Comparison of ENCODE assay signal across 12 cellular contexts in the genomic region with DNA sequence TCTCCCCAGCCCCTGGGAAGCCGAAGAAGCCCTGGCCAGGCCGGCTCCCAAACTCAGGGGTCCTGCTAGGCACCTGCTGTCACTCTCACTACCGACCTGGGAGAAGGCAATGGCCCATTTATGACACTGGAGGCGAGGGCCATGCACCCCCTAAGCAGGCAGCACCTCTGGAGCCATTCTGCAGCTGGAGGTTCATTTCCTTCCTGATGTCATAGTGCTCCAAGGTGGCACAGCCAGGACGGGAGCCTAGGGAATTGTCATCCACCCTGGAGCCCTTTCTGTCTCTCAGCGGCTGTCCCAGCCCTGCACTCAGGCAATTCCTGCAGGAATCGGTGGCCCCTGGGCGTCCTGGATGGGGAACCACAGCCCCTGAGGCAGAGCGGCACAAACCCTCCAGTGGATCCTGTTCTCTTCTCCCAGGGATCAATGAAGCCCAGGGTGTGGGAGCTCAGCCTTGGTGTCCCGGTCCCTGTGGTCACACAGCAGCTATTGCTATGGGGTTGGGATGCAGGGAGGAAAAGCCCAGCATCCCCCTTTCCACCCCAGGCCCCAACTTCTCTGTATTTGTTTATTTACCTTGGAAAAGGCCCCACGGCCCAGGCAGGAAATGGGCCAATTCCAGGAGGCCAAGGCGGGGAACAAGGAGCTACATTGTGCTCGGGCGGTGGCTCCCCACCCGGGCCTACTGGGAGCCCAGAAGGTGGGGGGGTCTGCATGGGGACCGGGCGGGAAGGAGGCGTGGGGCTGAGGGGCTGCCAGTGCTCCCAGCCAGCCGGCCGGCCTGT. TPM values are rescaled to one million over a fixed set of nuclear protein-coding genes. Genes with fewer than 3 reads are reported as not detected.
DNase-seq lines count a peak whose midpoint lies in the region; ATAC-seq, FAIRE-seq and TF ChIP-seq lines count a peak whose summit lies in the region.
"Not testable (repeated sequence)": the region's sequence is repeated elsewhere in the genome, so short reads cannot be mapped to it uniquely, and the experiment has no call there.
"Had no signal": no experiment of that assay in that cellular context is flagged by ENCODE, and none has a peak within 500 bp of the region (broad histone marks: within the 10 kb centered on the region; RNA-seq: fewer than 3 reads in every experiment).

No MANE protein-coding gene starts in this region.

- not testable (repeated sequence) for H3K79me2 ChIP-seq in HepG2 (ENCODE audit: insufficient read depth, low read length)

- not testable (repeated sequence) for TF ChIP-seq CTCF in IMR-90 (conservative IDR thresholded peaks at IDR 0.05; ENCODE audit: low read depth, low read length); endothelial cell (IDR thresholded peaks at IDR 0.05; ENCODE audit: unreplicated experiment); HepG2 (CRISPR knock-in tag; IDR thresholded peaks at IDR 0.05); osteocyte (IDR thresholded peaks at IDR 0.05); upper lobe of right lung (IDR thresholded peaks at IDR 0.05)

- H2AFZ ChIP-seq in IMR-90 (replicated peaks; ENCODE audit: low read length, poor library complexity); HepG2 (ENCODE audit: low read length): not testable (repeated sequence)

- H3K9me1 ChIP-seq in IMR-90 (ENCODE audit: insufficient read depth, low read length): not testable (repeated sequence)

- not testable (repeated sequence) for H2AK5ac ChIP-seq in IMR-90 (ENCODE audit: low read depth, low read length)

- H3K9me3 Mint-ChIP-seq in endothelial cell (ENCODE audit: unreplicated experiment); osteocyte (ENCODE audit: unreplicated experiment): not testable (repeated sequence)

- not testable (repeated sequence) for H3K56ac ChIP-seq in IMR-90 (ENCODE audit: extremely low read depth, insufficient read depth, low read length)

- H2AK9ac ChIP-seq in IMR-90 (replicated peaks; ENCODE audit: low read depth, low read length, poor library complexity): not testable (repeated sequence)

- not testable (repeated sequence) for H2BK5ac ChIP-seq in IMR-90 (ENCODE audit: low read depth, low read length, poor library complexity, severe bottlenecking)

- H3K4me1 Mint-ChIP-seq in endothelial cell (ENCODE audit: unreplicated experiment); osteocyte (ENCODE audit: unreplicated experiment): not testable (repeated sequence)

- H3K27me3 ChIP-seq in IMR-90 (ENCODE audit: control insufficient read depth, insufficient read depth, low read length); HepG2 (ENCODE audit: control insufficient read depth in 1 of 2, insufficient read depth in 2 of 2, low read length in 2 of 2); upper lobe of right lung: not testable (repeated sequence)

- POLR2A ChIA-PET in IMR-90 (lab: Charles Lee; ENCODE audit: unreplicated experiment); HepG2 (lab: Yijun Ruan, JAX): not testable (repeated sequence)

- H3K36me3 Mint-ChIP-seq in endothelial cell (ENCODE audit: low read depth, unreplicated experiment); osteocyte (ENCODE audit: unreplicated experiment): not testable (repeated sequence)

- H3K4ac ChIP-seq in IMR-90 (ENCODE audit: low read depth, low read length): not testable (repeated sequence)

- H3K4me1 ChIP-seq in IMR-90 (ENCODE audit: control insufficient read depth, insufficient read depth, low read length); HepG2 (ENCODE audit: insufficient read depth, low read length); upper lobe of right lung: not testable (repeated sequence)

- not testable (repeated sequence) for H2BK15ac ChIP-seq in IMR-90 (ENCODE audit: low read depth, low read length)

- TF ChIP-seq RAD21 in IMR-90 (IDR thresholded peaks at IDR 0.05; ENCODE audit: low read length); HepG2 (CRISPR knock-in tag; IDR thresholded peaks at IDR 0.05): not testable (repeated sequence)

- H4K91ac ChIP-seq in IMR-90 (ENCODE audit: insufficient read depth, low read depth, low read length): not testable (repeated sequence)

- ATAC-seq in IMR-90 (ENCODE audit: low read depth): peak; percentile 91
- ATAC-seq in left cardiac atrium: peak; percentile 87 to 92
- ATAC-seq in HepG2: peak; percentile 91
- ATAC-seq in stimulated activated naive CD8-positive, alpha-beta T cell treated with anti-CD3 and anti-CD28 coated beads, Interleukin-15, Interleukin-2, amounts not matched to agents 100 U/mL and 50 U/mL, for 24 hours: peak; percentile 40
- peak; percentile 64 for ATAC-seq in upper lobe of right lung

- H4K8ac ChIP-seq in IMR-90 (ENCODE audit: low read depth in 2 of 2, low read length in 2 of 2): not testable (repeated sequence)

- not testable (repeated sequence) for H3K27me3 Mint-ChIP-seq in endothelial cell (ENCODE audit: unreplicated experiment); osteocyte (ENCODE audit: unreplicated experiment)

- H2BK20ac ChIP-seq in IMR-90 (ENCODE audit: low read depth, low read length): not testable (repeated sequence)

- CTCF ChIA-PET in IMR-90 (lab: Yijun Ruan, JAX); HepG2 (lab: Yijun Ruan, JAX; ENCODE audit: low intra/inter-chr PET ratio, low total read pairs): not testable (repeated sequence)

- not testable (repeated sequence) for TF ChIP-seq EP300 in HepG2 (IDR thresholded peaks at IDR 0.05; ENCODE audit: low read depth in 2 of 2, low read length in 2 of 2); HepG2 (CRISPR knock-in tag; IDR thresholded peaks at IDR 0.05; ENCODE audit: borderline replicate concordance)

- H3K27ac Mint-ChIP-seq in endothelial cell (ENCODE audit: unreplicated experiment); osteocyte (ENCODE audit: unreplicated experiment): not testable (repeated sequence)

- H3K4me2 ChIP-seq in IMR-90 (ENCODE audit: low read depth, low read length); HepG2 (ENCODE audit: low read depth, low read length): not testable (repeated sequence)

- not testable (repeated sequence) for BruUV-seq in IMR-90 (replicated peaks; lab: Mats Ljungman, UMichigan); HepG2 (replicated peaks; lab: Mats Ljungman, UMichigan)

- not testable (repeated sequence) for H3K18ac ChIP-seq in IMR-90 (ENCODE audit: low read depth, low read length)

- H3K4me3 ChIP-seq in IMR-90 (ENCODE audit: insufficient read depth, low read depth, low read length); HepG2 (replicated peaks in 1 of 3; ENCODE audit: insufficient read depth in 1 of 3, low read depth in 2 of 3, low read length in 3 of 3); upper lobe of right lung: not testable (repeated sequence)

- FAIRE-seq in HepG2 (lab: Jason Lieb, UNC): not testable (repeated sequence)

- DNase-seq in IMR-90; HepG2 (ENCODE audit: low spot score); stimulated activated naive CD8-positive, alpha-beta T cell treated with anti-CD3 and anti-CD28 coated beads, Interleukin-15, Interleukin-2, amounts not matched to agents 100 U/mL and 50 U/mL, for 24 hours: not testable (repeated sequence)
- DNase-seq in activated CD8-positive, alpha-beta memory T cell treated with anti-CD3 and anti-CD28 coated beads for 24 hours: peak; percentile 55
- DNase-seq in endothelial cell (ENCODE audit: low spot score): peak; percentile 6
- peak; percentile 55 for DNase-seq in left cardiac atrium
- peak; percentile 78 for DNase-seq in osteocyte (ENCODE audit: extremely low spot score, unreplicated experiment)
- peak; percentile 51 for DNase-seq in upper lobe of right lung

- not testable (repeated sequence) for H3K4me3 Mint-ChIP-seq in endothelial cell (ENCODE audit: unreplicated experiment); osteocyte (ENCODE audit: unreplicated experiment)

- not testable (repeated sequence) for H3K23ac ChIP-seq in IMR-90 (ENCODE audit: low read depth, low read length)

- peak overlapping the region; percentile 29; the same call in 1 of the 2 replicates for H3K27ac ChIP-seq in IMR-90 (ENCODE audit: insufficient read depth, low read length)
- not testable (repeated sequence) for H3K27ac ChIP-seq in HepG2 (ENCODE audit: extremely low read length, insufficient read depth, low read length); upper lobe of right lung

- in situ Hi-C loops in IMR-90 (cut with MboI; ENCODE audit: low sequenced_read_pairs); HepG2 (cut with HindIII; ENCODE audit: extremely low pct_ligation_motif_present, low pct_unique_long_range_greater_than_20kb): not testable (repeated sequence)

- H3K79me1 ChIP-seq in IMR-90 (ENCODE audit: low read depth in 1 of 2, low read length in 2 of 2): not testable (repeated sequence)

- not testable (repeated sequence) for H4K20me1 ChIP-seq in IMR-90 (ENCODE audit: insufficient read depth, low read length); HepG2 (ENCODE audit: insufficient read depth, low read length)

- H3K9ac ChIP-seq in IMR-90 (ENCODE audit: low read depth, low read length); HepG2 (ENCODE audit: insufficient read depth, low read depth, low read length): not testable (repeated sequence)

- not testable (repeated sequence) for H4K5ac ChIP-seq in IMR-90 (ENCODE audit: low read depth, low read length)

- H3K36me3 ChIP-seq in IMR-90 (ENCODE audit: control insufficient read depth, insufficient read depth, low read length); HepG2 (replicated peaks in 1 of 2; ENCODE audit: control insufficient read depth in 1 of 2, insufficient read depth in 2 of 2, low read length in 2 of 2); upper lobe of right lung: not testable (repeated sequence)

- not testable (repeated sequence) for H3K14ac ChIP-seq in IMR-90 (replicated peaks; ENCODE audit: low read depth, low read length)

- no CpG with 5 or more reads among the region's 20 CpGs for WGBS in IMR-90 (ENCODE audit: extremely low coverage in 2 of 2, insufficient read length in 1 of 2), 2 experiments
- 100% methylated on average over 2 of the region's 20 CpGs for WGBS in HepG2 (ENCODE audit: low lambda C conversion rate)

- not testable (repeated sequence) for TF ChIP-seq POLR2A in IMR-90 (IDR thresholded peaks at IDR 0.05; ENCODE audit: low read depth, low read length); HepG2 (IDR thresholded peaks at IDR 0.05; ENCODE audit: insufficient read depth in 1 of 2, low read depth in 2 of 2, low read length in 2 of 2)

- not testable (repeated sequence) for H2BK120ac ChIP-seq in IMR-90 (ENCODE audit: low read depth, low read length)

- H3K9me3 ChIP-seq in IMR-90 (ENCODE audit: control insufficient read depth, insufficient read depth, low read length); HepG2 (ENCODE audit: low read length); upper lobe of right lung: not testable (repeated sequence)

- intact Hi-C loops in IMR-90 (cut with micrococcal nuclease); left cardiac atrium (cut with DNase I); HepG2 (cut with micrococcal nuclease; ENCODE audit: unreplicated experiment); upper lobe of right lung (cut with DNase I): not testable (repeated sequence)

- dilution Hi-C loops in IMR-90 (cut with HindIII; ENCODE audit: low sequenced_read_pairs, unreplicated experiment): not testable (repeated sequence)

RNA-seq across cellular contexts. Expression of a gene that starts 20.6 kb away (rescaled TPM):
- total RNA-seq in IMR-90 (2012; rRNA removed) (not detected in 2 replicates), endothelial cell (ENCODE audit: unreplicated experiment) (1.0 TPM), left cardiac atrium (under 1 TPM in 1 of 2 donors, not detected in 1; 0.41 TPM), HepG2 (2016; rRNA removed; fragmentation: Illumina TruSeq; extraction: Trizol) (0.88 and 1.4 TPM in 2 replicates), osteocyte (1.5 and 1.7 TPM in 2 replicates), upper lobe of right lung (not detected)
- polyA plus RNA-seq in IMR-90 (2012; rRNA removed) (0.11 and 0.17 TPM in 2 replicates), HepG2 (2011; rRNA removed) (0.51 and 0.61 TPM in 2 replicates)
- polyA plus RNA-seq in IMR-90 (2012; cell fraction: cytosol; rRNA removed): 0.03 and 0.04 TPM in 2 replicates
- polyA plus RNA-seq in IMR-90 (2012; cell fraction: nucleus; rRNA removed; ENCODE audit: low replicate concordance): 0.52 and 0.57 TPM in 2 replicates
- total RNA-seq in HepG2 (2016; cell fraction: cytosol; rRNA removed; fragmentation: Illumina TruSeq; extraction: Trizol; ENCODE audit: low read depth): 0.71 TPM in 1 of 2 replicates, not detected in the other
- total RNA-seq in HepG2 (2016; cell fraction: insoluble cytoplasmic fraction; rRNA removed; fragmentation: Illumina TruSeq; extraction: Trizol): 0.94 and 2.2 TPM in 2 replicates
- 0.37 and 0.72 TPM in 2 replicates for total RNA-seq in HepG2 (2016; cell fraction: membrane; rRNA removed; fragmentation: Illumina TruSeq; extraction: Trizol)
- 1.4 and 1.5 TPM in 2 replicates for total RNA-seq in HepG2 (2016; cell fraction: nucleus; rRNA removed; fragmentation: Illumina TruSeq; extraction: Trizol)
- polyA plus RNA-seq in HepG2 (2011; cell fraction: cytosol; rRNA removed): 0.18 and 0.48 TPM in 2 replicates
- polyA plus RNA-seq in HepG2 (2011; cell fraction: nucleus; rRNA removed): 8.5 and 14.9 TPM in 2 replicates
- 0.90 and 1.1 TPM in 2 replicates for polyA plus RNA-seq in HepG2 (2012)
- 0.32 TPM in 1 of 2 replicates, not detected in the other for polyA plus RNA-seq in HepG2 (2016; cell fraction: cytosol; fragmentation: Illumina TruSeq; extraction: Trizol; ENCODE audit: low read depth)
- 1.3 and 2.3 TPM in 2 replicates for polyA plus RNA-seq in HepG2 (2016; cell fraction: insoluble cytoplasmic fraction; fragmentation: Illumina TruSeq; extraction: Trizol; ENCODE audit: low read depth)
- 0.42 and 1.2 TPM in 2 replicates for polyA plus RNA-seq in HepG2 (2016; cell fraction: membrane; fragmentation: Illumina TruSeq; extraction: Trizol; ENCODE audit: low read depth)
- 2.9 and 3.1 TPM in 2 replicates for polyA plus RNA-seq in HepG2 (2016; cell fraction: nucleus; fragmentation: Illumina TruSeq; extraction: Trizol; ENCODE audit: insufficient read depth, low read depth)
- polyA minus RNA-seq in HepG2 (2011; rRNA and poly(A)+ RNA removed; ENCODE audit: low replicate concordance): 0.14 and 1.6 TPM in 2 replicates
- not detected in 2 replicates for polyA minus RNA-seq in HepG2 (2011; cell fraction: cytosol; rRNA and poly(A)+ RNA removed)
- 0.77 TPM in 1 of 2 replicates, not detected in the other for polyA minus RNA-seq in HepG2 (2011; cell fraction: nucleus; rRNA and poly(A)+ RNA removed)
- total RNA-seq: A673, M059J had no signal

RNA-seq across cellular contexts. Expression of a gene that starts 39.7 kb away (rescaled TPM):
- total RNA-seq in IMR-90 (2012; rRNA removed): not detected in 2 replicates
- not detected in 2 replicates for polyA plus RNA-seq in IMR-90 (2012; rRNA removed)
- polyA plus RNA-seq in IMR-90 (2012; cell fraction: cytosol; rRNA removed): not detected in 2 replicates
- 0.09 and 0.33 TPM in 2 replicates for polyA plus RNA-seq in IMR-90 (2012; cell fraction: nucleus; rRNA removed; ENCODE audit: low replicate concordance)
- 0.13 TPM for total RNA-seq in endothelial cell (ENCODE audit: unreplicated experiment)
- not detected for total RNA-seq in left cardiac atrium
- not detected in 2 replicates for total RNA-seq in HepG2 (2016; rRNA removed; fragmentation: Illumina TruSeq; extraction: Trizol)
- total RNA-seq in HepG2 (2016; cell fraction: cytosol; rRNA removed; fragmentation: Illumina TruSeq; extraction: Trizol; ENCODE audit: low read depth): not detected in 2 replicates
- not detected in 2 replicates for total RNA-seq in HepG2 (2016; cell fraction: insoluble cytoplasmic fraction; rRNA removed; fragmentation: Illumina TruSeq; extraction: Trizol)
- not detected in 2 replicates for total RNA-seq in HepG2 (2016; cell fraction: membrane; rRNA removed; fragmentation: Illumina TruSeq; extraction: Trizol)
- not detected in 2 replicates for total RNA-seq in HepG2 (2016; cell fraction: nucleus; rRNA removed; fragmentation: Illumina TruSeq; extraction: Trizol)
- not detected in 2 replicates for polyA plus RNA-seq in HepG2 (2011; rRNA removed)
- not detected in 2 replicates for polyA plus RNA-seq in HepG2 (2011; cell fraction: cytosol; rRNA removed)
- not detected in 2 replicates for polyA plus RNA-seq in HepG2 (2011; cell fraction: nucleus; rRNA removed)
- polyA plus RNA-seq in HepG2 (2012): 0.09 TPM in 1 of 2 replicates, not detected in the other
- not detected in 2 replicates for polyA plus RNA-seq in HepG2 (2016; cell fraction: cytosol; fragmentation: Illumina TruSeq; extraction: Trizol; ENCODE audit: low read depth)
- polyA plus RNA-seq in HepG2 (2016; cell fraction: insoluble cytoplasmic fraction; fragmentation: Illumina TruSeq; extraction: Trizol; ENCODE audit: low read depth): not detected in 2 replicates
- polyA plus RNA-seq in HepG2 (2016; cell fraction: membrane; fragmentation: Illumina TruSeq; extraction: Trizol; ENCODE audit: low read depth): not detected in 2 replicates
- not detected in 2 replicates for polyA plus RNA-seq in HepG2 (2016; cell fraction: nucleus; fragmentation: Illumina TruSeq; extraction: Trizol; ENCODE audit: insufficient read depth, low read depth)
- polyA minus RNA-seq in HepG2 (2011; rRNA and poly(A)+ RNA removed; ENCODE audit: low replicate concordance): not detected in 2 replicates
- polyA minus RNA-seq in HepG2 (2011; cell fraction: cytosol; rRNA and poly(A)+ RNA removed): not detected in 2 replicates
- polyA minus RNA-seq in HepG2 (2011; cell fraction: nucleus; rRNA and poly(A)+ RNA removed): not detected in 2 replicates
- not detected in 2 replicates for total RNA-seq in osteocyte
- not detected for total RNA-seq in upper lobe of right lung
- total RNA-seq: A673; CD4-positive, alpha-beta memory T cell; H9; M059J had no signal

Comparison
In these comparisons a context has a peak if more than half of its experiments do, and no peak if none do; other contexts are left out.
1. ATAC-seq: peak in every context shown above with its lines; median percentile 91 in IMR-90; 91 in HepG2; 90 in left cardiac atrium; 64 in upper lobe of right lung; 40 in stimulated activated naive CD8-positive, alpha-beta T cell treated with anti-CD3 and anti-CD28 coated beads, Interleukin-15, Interleukin-2, amounts not matched to agents 100 U/mL and 50 U/mL, for 24 hours.